ENCODE assay signal across 1 cellular context in genomic region chr3:151232991-151233390, GRCh38.
TF ChIP-seq lines count a peak whose summit lies in the region.

No MANE protein-coding gene starts in this region.

TF ChIP-seq in WTC11, 78 proteins besides CTCF, POLR2A, EP300 and RAD21 (continued from another document):
- TF ChIP-seq, protein P1, sequence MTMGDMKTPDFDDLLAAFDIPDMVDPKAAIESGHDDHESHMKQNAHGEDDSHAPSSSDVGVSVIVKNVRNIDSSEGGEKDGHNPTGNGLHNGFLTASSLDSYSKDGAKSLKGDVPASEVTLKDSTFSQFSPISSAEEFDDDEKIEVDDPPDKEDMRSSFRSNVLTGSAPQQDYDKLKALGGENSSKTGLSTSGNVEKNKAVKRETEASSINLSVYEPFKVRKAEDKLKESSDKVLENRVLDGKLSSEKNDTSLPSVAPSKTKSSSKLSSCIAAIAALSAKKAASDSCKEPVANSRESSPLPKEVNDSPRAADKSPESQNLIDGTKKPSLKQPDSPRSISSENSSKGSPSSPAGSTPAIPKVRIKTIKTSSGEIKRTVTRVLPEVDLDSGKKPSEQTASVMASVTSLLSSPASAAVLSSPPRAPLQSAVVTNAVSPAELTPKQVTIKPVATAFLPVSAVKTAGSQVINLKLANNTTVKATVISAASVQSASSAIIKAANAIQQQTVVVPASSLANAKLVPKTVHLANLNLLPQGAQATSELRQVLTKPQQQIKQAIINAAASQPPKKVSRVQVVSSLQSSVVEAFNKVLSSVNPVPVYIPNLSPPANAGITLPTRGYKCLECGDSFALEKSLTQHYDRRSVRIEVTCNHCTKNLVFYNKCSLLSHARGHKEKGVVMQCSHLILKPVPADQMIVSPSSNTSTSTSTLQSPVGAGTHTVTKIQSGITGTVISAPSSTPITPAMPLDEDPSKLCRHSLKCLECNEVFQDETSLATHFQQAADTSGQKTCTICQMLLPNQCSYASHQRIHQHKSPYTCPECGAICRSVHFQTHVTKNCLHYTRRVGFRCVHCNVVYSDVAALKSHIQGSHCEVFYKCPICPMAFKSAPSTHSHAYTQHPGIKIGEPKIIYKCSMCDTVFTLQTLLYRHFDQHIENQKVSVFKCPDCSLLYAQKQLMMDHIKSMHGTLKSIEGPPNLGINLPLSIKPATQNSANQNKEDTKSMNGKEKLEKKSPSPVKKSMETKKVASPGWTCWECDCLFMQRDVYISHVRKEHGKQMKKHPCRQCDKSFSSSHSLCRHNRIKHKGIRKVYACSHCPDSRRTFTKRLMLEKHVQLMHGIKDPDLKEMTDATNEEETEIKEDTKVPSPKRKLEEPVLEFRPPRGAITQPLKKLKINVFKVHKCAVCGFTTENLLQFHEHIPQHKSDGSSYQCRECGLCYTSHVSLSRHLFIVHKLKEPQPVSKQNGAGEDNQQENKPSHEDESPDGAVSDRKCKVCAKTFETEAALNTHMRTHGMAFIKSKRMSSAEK (CRISPR knock-in tag; IDR thresholded peaks at IDR 0.05; ENCODE audit: borderline replicate concordance), result no peak
- TF ChIP-seq TEAD4 (CRISPR knock-in tag; IDR thresholded peaks at IDR 0.05), result no peak
- TF ChIP-seq TP53 (CRISPR knock-in tag; IDR thresholded peaks at IDR 0.05), result no peak
- TF ChIP-seq ZNF425 (CRISPR knock-in tag; conservative IDR thresholded peaks at IDR 0.05), result no peak
- no peak for TF ChIP-seq E2F4 (CRISPR knock-in tag; IDR thresholded peaks at IDR 0.05; ENCODE audit: borderline replicate concordance, low read depth)
- TF ChIP-seq, protein P2, sequence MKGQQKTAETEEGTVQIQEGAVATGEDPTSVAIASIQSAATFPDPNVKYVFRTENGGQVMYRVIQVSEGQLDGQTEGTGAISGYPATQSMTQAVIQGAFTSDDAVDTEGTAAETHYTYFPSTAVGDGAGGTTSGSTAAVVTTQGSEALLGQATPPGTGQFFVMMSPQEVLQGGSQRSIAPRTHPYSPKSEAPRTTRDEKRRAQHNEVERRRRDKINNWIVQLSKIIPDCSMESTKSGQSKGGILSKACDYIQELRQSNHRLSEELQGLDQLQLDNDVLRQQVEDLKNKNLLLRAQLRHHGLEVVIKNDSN (CRISPR knock-in tag; IDR thresholded peaks at IDR 0.05), result no peak
- no peak for TF ChIP-seq TEAD1 (CRISPR knock-in tag; IDR thresholded peaks at IDR 0.05)
- TF ChIP-seq KAT7 (CRISPR knock-in tag; IDR thresholded peaks at IDR 0.05; ENCODE audit: borderline replicate concordance), result no peak
TF ChIP-seq in WTC11: peak in this region for 0.
